19 cellular contexts compared by ENCODE assay signal in genomic region chr6:30304002-30304401, GRCh38.
"Had no signal": no experiment of that assay in that cellular context is flagged by ENCODE, and none has a peak within 500 bp of the region (broad histone marks: within the 10 kb centered on the region; RNA-seq: fewer than 3 reads in every experiment).

No MANE protein-coding gene starts in this region.

- H3K27me3 Mint-ChIP-seq: effector memory CD8-positive, alpha-beta T cell; memory B cell; stimulated activated memory B cell treated with anti-CD40 and anti-IgM and Interleukin-4, amounts not matched to agents 10 μg/mL and 1 μg/mL and 100 μg/mL, for 72 hours had no signal

- H3K9me3 ChIP-seq: esophagus muscularis mucosa, gastrocnemius medialis, left lung, lower lobe of right lung, neutrophil, psoas muscle, right lobe of liver, thoracic aorta, transverse colon had no signal

- H3K27me3 ChIP-seq: esophagus muscularis mucosa, gastrocnemius medialis, left lung, neutrophil, right lobe of liver, stomach, transverse colon had no signal

- ATAC-seq: effector memory CD8-positive, alpha-beta T cell; gastrocnemius medialis; left lung; lower lobe of right lung; psoas muscle; right lobe of liver; stimulated activated memory B cell treated with anti-CD40 and anti-IgM and Interleukin-4, amounts not matched to agents 10 μg/mL and 1 μg/mL and 100 μg/mL, for 72 hours had no signal

- H3K36me3 ChIP-seq: gastrocnemius medialis, neutrophil, right lobe of liver, thoracic aorta, transverse colon had no signal

- H3K9me3 Mint-ChIP-seq: effector memory CD8-positive, alpha-beta T cell; memory B cell; stimulated activated memory B cell treated with anti-CD40 and anti-IgM and Interleukin-4, amounts not matched to agents 10 μg/mL and 1 μg/mL and 100 μg/mL, for 72 hours had no signal

- H3K4me3 Mint-ChIP-seq: effector memory CD8-positive, alpha-beta T cell; memory B cell; mesothelial cell of epicardium; stimulated activated memory B cell treated with anti-CD40 and anti-IgM and Interleukin-4, amounts not matched to agents 10 μg/mL and 1 μg/mL and 100 μg/mL, for 72 hours had no signal

- DNase-seq: effector memory CD8-positive, alpha-beta T cell; gastrocnemius medialis; left lung; lower lobe of right lung; psoas muscle; retina; right lobe of liver; stimulated activated CD4-positive, alpha-beta T cell treated with anti-CD3 and anti-CD28 coated beads, Interleukin-4, amount 100 ng/mL, for 1 hour; stimulated activated CD8-positive, alpha-beta memory T cell treated with anti-CD3 and anti-CD28 coated beads, Interleukin-4, amount 100 ng/mL, for 48 hours; stomach; substantia nigra; transverse colon had no signal

- H3K27ac Mint-ChIP-seq: memory B cell; mesothelial cell of epicardium; stimulated activated memory B cell treated with anti-CD40 and anti-IgM and Interleukin-4, amounts not matched to agents 10 μg/mL and 1 μg/mL and 100 μg/mL, for 72 hours had no signal

- H3K4me1 ChIP-seq: esophagus muscularis mucosa, gastrocnemius medialis, left lung, lower lobe of right lung, psoas muscle, right lobe of liver, stomach, transverse colon had no signal

- H3K4me3 ChIP-seq: esophagus muscularis mucosa, gastrocnemius medialis, left lung, lower lobe of right lung, psoas muscle, right lobe of liver, stomach, thoracic aorta, transverse colon had no signal

- H3K4me1 Mint-ChIP-seq: mesothelial cell of epicardium had no signal

- H3K27ac ChIP-seq: epithelial cell of prostate, esophagus muscularis mucosa, gastrocnemius medialis, left lung, lower lobe of right lung, neutrophil, psoas muscle, right lobe of liver, stomach, thoracic aorta, transverse colon had no signal
